ENCODE assay signal across 1 cellular context in genomic region chr22:31748490-31748889, GRCh38.
TF ChIP-seq lines count a peak whose summit lies in the region.

No MANE protein-coding gene starts in this region.

TF ChIP-seq in GM12878, 131 proteins besides CTCF, POLR2A, EP300 and RAD21 (continued from another document):
- TF ChIP-seq, protein P1, sequence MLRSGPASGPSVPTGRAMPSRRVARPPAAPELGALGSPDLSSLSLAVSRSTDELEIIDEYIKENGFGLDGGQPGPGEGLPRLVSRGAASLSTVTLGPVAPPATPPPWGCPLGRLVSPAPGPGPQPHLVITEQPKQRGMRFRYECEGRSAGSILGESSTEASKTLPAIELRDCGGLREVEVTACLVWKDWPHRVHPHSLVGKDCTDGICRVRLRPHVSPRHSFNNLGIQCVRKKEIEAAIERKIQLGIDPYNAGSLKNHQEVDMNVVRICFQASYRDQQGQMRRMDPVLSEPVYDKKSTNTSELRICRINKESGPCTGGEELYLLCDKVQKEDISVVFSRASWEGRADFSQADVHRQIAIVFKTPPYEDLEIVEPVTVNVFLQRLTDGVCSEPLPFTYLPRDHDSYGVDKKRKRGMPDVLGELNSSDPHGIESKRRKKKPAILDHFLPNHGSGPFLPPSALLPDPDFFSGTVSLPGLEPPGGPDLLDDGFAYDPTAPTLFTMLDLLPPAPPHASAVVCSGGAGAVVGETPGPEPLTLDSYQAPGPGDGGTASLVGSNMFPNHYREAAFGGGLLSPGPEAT (IDR thresholded peaks at IDR 0.05; ENCODE audit: low read depth) = no peak
- TF ChIP-seq STAT3 (IDR thresholded peaks at IDR 0.05; ENCODE audit: low read depth, low read length) = no peak
- no peak for TF ChIP-seq RELA (IDR thresholded peaks at IDR 0.05; ENCODE audit: borderline replicate concordance, partially characterized antibody)
- no peak for TF ChIP-seq KLF5 (IDR thresholded peaks at IDR 0.05; ENCODE audit: partially characterized antibody)
- TF ChIP-seq, protein P2, sequence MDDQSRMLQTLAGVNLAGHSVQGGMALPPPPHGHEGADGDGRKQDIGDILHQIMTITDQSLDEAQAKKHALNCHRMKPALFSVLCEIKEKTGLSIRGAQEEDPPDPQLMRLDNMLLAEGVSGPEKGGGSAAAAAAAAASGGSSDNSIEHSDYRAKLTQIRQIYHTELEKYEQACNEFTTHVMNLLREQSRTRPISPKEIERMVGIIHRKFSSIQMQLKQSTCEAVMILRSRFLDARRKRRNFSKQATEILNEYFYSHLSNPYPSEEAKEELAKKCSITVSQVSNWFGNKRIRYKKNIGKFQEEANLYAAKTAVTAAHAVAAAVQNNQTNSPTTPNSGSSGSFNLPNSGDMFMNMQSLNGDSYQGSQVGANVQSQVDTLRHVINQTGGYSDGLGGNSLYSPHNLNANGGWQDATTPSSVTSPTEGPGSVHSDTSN (IDR thresholded peaks at IDR 0.05; ENCODE audit: insufficient replicate concordance, low read depth, low read length) = no peak
- no peak for TF ChIP-seq RUNX3 (IDR thresholded peaks at IDR 0.05; ENCODE audit: low read length)
- no peak for TF ChIP-seq FOXK2 (IDR thresholded peaks at IDR 0.05)
- TF ChIP-seq SPI1 (IDR thresholded peaks at IDR 0.05; ENCODE audit: borderline replicate concordance, insufficient read depth, low read depth, low read length) = peak; percentile 40; the same call in 1 of the 2 replicates
- TF ChIP-seq IKZF2 (IDR thresholded peaks at IDR 0.05) = peak in 1 of 2 experiments; percentile 31; a peak in 1 of 4 replicates
- no peak; the same call in 1 of the 2 replicates for TF ChIP-seq EED (IDR thresholded peaks at IDR 0.05; ENCODE audit: low read depth)
- no peak for TF ChIP-seq HDAC2 (IDR thresholded peaks at IDR 0.05)
- no peak for TF ChIP-seq HDAC6 (IDR thresholded peaks at IDR 0.05; ENCODE audit: unreplicated experiment)
- TF ChIP-seq ZBTB11 (CRISPR knock-in tag; IDR thresholded peaks at IDR 0.05) = no peak
- TF ChIP-seq IKZF1 (conservative IDR thresholded peaks at IDR 0.05) = no peak; the same call in 1 of the 2 replicates
